ENCODE assay signal across 12 cellular contexts in genomic region chr1:109790329-109790728, GRCh38. TPM values are rescaled to one million over a fixed set of nuclear protein-coding genes. Genes with fewer than 3 reads are reported as not detected.
A peak's percentile ranks its signal among the peaks of the same experiment; 100 is the strongest.
DNase-seq lines count a peak whose midpoint lies in the region; ATAC-seq and TF ChIP-seq lines count a peak whose summit lies in the region.
"Had no signal": no experiment of that assay in that cellular context is flagged by ENCODE, and none has a peak within 500 bp of the region (broad histone marks: within the 10 kb centered on the region; RNA-seq: fewer than 3 reads in every experiment).

No MANE protein-coding gene starts in this region.

- ATAC-seq in DND-41 (ENCODE audit: insufficient read depth, low read depth) (no peak), natural killer cell (no peak), GM21381 (IDR thresholded peaks at IDR 0.05; ENCODE audit: unreplicated experiment) (no peak), body of pancreas (no peak)
- no peak for ATAC-seq in activated naive CD8-positive, alpha-beta T cell treated with anti-CD3 and anti-CD28 coated beads, Interleukin-2, amount 50 U/mL, for 24 hours

- no peaks in the 10 kb centered on the region for H3K9me3 ChIP-seq in BLaER1 treated with 17β-estradiol and CSF1 and Interleukin-3, amounts not matched to agents 10 nM and 100 nM (replicated peaks in 1 of 11)
- no peaks in the 10 kb centered on the region for H3K9me3 ChIP-seq in DND-41 (ENCODE audit: insufficient read depth, low read length, severe bottlenecking)
- H3K9me3 ChIP-seq in body of pancreas, result no peaks in the 10 kb centered on the region
- H3K9me3 ChIP-seq: mucosa of descending colon had no signal

- 69 to 74% methylated on average over 2 of the region's 2 CpGs for WGBS in body of pancreas, 2 donors

- TF ChIP-seq POLR2A in body of pancreas (IDR thresholded peaks at IDR 0.05), result no peak

- no peaks in the 10 kb centered on the region for H3K9me3 Mint-ChIP-seq in activated naive CD8-positive, alpha-beta T cell treated with anti-CD3 and anti-CD28 coated beads, Interleukin-2, amount 50 U/mL, for 24 hours
- H3K9me3 Mint-ChIP-seq in natural killer cell, result no peaks in the 10 kb centered on the region

- H3K27me3 ChIP-seq in BLaER1 treated with 17β-estradiol and CSF1 and Interleukin-3, amounts not matched to agents 10 nM and 100 nM, result no peaks in the 10 kb centered on the region
- no peaks in the 10 kb centered on the region for H3K27me3 ChIP-seq in DND-41 (ENCODE audit: insufficient read depth, low read length, poor library complexity)
- no peaks in the 10 kb centered on the region for H3K27me3 ChIP-seq in body of pancreas

- H3K9ac ChIP-seq in BLaER1 treated with 17β-estradiol and CSF1 and Interleukin-3, amounts not matched to agents 10 nM and 100 nM, result peak overlapping the region in 9 of 11 experiments; percentile 69 to 85 (median 81); a peak in 18 of 22 replicates
- peak overlapping the region; percentile 41 for H3K9ac ChIP-seq in DND-41 (ENCODE audit: low read depth, low read length)

- peak overlapping the region; percentile 70 to 96 (median 85) for H3K4me2 ChIP-seq in BLaER1 treated with 17β-estradiol and CSF1 and Interleukin-3, amounts not matched to agents 10 nM and 100 nM
- no peak overlapping the region for H3K4me2 ChIP-seq in DND-41 (ENCODE audit: insufficient read depth, low read length)

- no peaks in the 10 kb centered on the region for H4K20me1 ChIP-seq in BLaER1 treated with 17β-estradiol and CSF1 and Interleukin-3, amounts not matched to agents 10 nM and 100 nM
- no peaks in the 10 kb centered on the region for H4K20me1 ChIP-seq in DND-41 (ENCODE audit: insufficient read depth, low read length)

- H3K4me1 ChIP-seq in BLaER1 treated with 17β-estradiol and CSF1 and Interleukin-3, amounts not matched to agents 10 nM and 100 nM, result peaks cover 68 to 96% (median 90%) of the 10 kb centered on the region in 10 experiments
- H3K4me1 ChIP-seq in DND-41 (ENCODE audit: insufficient read depth, low read length) (peaks cover 55% of the 10 kb centered on the region), body of pancreas (peaks cover 30% of the 10 kb centered on the region)

- TF ChIP-seq CTCF in DND-41 (IDR thresholded peaks at IDR 0.05; ENCODE audit: borderline replicate concordance, extremely low read depth, low read length, poor library complexity, severe bottlenecking), result no peak
- no peak for TF ChIP-seq CTCF in natural killer cell (IDR thresholded peaks at IDR 0.05)
- TF ChIP-seq CTCF in body of pancreas (IDR thresholded peaks at IDR 0.05), result no peak

- H3K27me3 Mint-ChIP-seq in activated naive CD8-positive, alpha-beta T cell treated with anti-CD3 and anti-CD28 coated beads, Interleukin-2, amount 50 U/mL, for 24 hours, result no peaks in the 10 kb centered on the region
- H3K27me3 Mint-ChIP-seq in natural killer cell (ENCODE audit: low read depth in 2 of 2), result peaks cover 20 to 21% of the 10 kb centered on the region in 2 donors

- no peaks in the 10 kb centered on the region for H3K36me3 ChIP-seq in BLaER1 treated with 17β-estradiol and CSF1 and Interleukin-3, amounts not matched to agents 10 nM and 100 nM
- H3K36me3 ChIP-seq in DND-41 (ENCODE audit: insufficient read depth, low read length) (no peaks in the 10 kb centered on the region), body of pancreas (replicated peaks in 1 of 2; ENCODE audit: insufficient read depth in 1 of 2, low read depth in 2 of 2) (no peaks in the 10 kb centered on the region)

- H2AFZ ChIP-seq in DND-41 (ENCODE audit: low read depth, low read length), result peak overlapping the region; percentile 24; the same call in 1 of the 2 replicates

- intact Hi-C loops in natural killer cell (cut with micrococcal nuclease), result loop anchor here (1.0 kb wide), 1 partner anchor 194 kb away; the partner anchor contains the start of gene AHCYL1
- intact Hi-C loops in body of pancreas (cut with DNase I), result no loop called here

- H3K27ac ChIP-seq in BLaER1 treated with 17β-estradiol and CSF1 and Interleukin-3, amounts not matched to agents 10 nM and 100 nM, result peak overlapping the region in 10 of 11 experiments; percentile 72 to 96 (median 94); a peak in 21 of 22 replicates
- H3K27ac ChIP-seq in DND-41 (ENCODE audit: low read length) (peak overlapping the region; percentile 82), body of pancreas (no peak overlapping the region)

- peaks cover 55% of the 10 kb centered on the region for H3K4me1 Mint-ChIP-seq in activated naive CD8-positive, alpha-beta T cell treated with anti-CD3 and anti-CD28 coated beads, Interleukin-2, amount 50 U/mL, for 24 hours
- H3K4me1 Mint-ChIP-seq in natural killer cell, result peaks cover 71 to 78% of the 10 kb centered on the region in 2 donors

- H3K4me3 Mint-ChIP-seq in activated naive CD8-positive, alpha-beta T cell treated with anti-CD3 and anti-CD28 coated beads, Interleukin-2, amount 50 U/mL, for 24 hours, result peak overlapping the region; percentile 3
- H3K4me3 Mint-ChIP-seq in natural killer cell, result no peak overlapping the region

- H3K79me2 ChIP-seq in DND-41 (ENCODE audit: insufficient read depth, low read length), result no peaks in the 10 kb centered on the region

- peak overlapping the region; percentile 91 for H3K27ac Mint-ChIP-seq in activated naive CD8-positive, alpha-beta T cell treated with anti-CD3 and anti-CD28 coated beads, Interleukin-2, amount 50 U/mL, for 24 hours
- H3K27ac Mint-ChIP-seq in natural killer cell, result peak overlapping the region; percentile 41 to 79

- no peaks in the 10 kb centered on the region for H3K36me3 Mint-ChIP-seq in activated naive CD8-positive, alpha-beta T cell treated with anti-CD3 and anti-CD28 coated beads, Interleukin-2, amount 50 U/mL, for 24 hours (ENCODE audit: low read depth)
- no peaks in the 10 kb centered on the region for H3K36me3 Mint-ChIP-seq in natural killer cell

- DNase-seq in DND-41, result no peak
- DNase-seq in activated naive CD8-positive, alpha-beta T cell treated with anti-CD3 and anti-CD28 coated beads, Interleukin-2, amount 50 U/mL, for 24 hours, result no peak
- DNase-seq in natural killer cell, result no peak
- no peak for DNase-seq in body of pancreas
- no peak for DNase-seq in NCI-H510A treated with DMSO at 0.1 percent for 48 hours (lab: John Stamatoyannopoulos, UW)
- DNase-seq: NCI-H187 had no signal

- peak overlapping the region in 5 of 10 experiments; percentile 38 to 56 (median 49); a peak in 9 of 20 replicates for H3K4me3 ChIP-seq in BLaER1 treated with 17β-estradiol and CSF1 and Interleukin-3, amounts not matched to agents 10 nM and 100 nM
- H3K4me3 ChIP-seq in DND-41 (ENCODE audit: low read depth in 1 of 2, low read length in 2 of 2), result no peak overlapping the region
- H3K4me3 ChIP-seq in body of pancreas, result no peak overlapping the region
- H3K4me3 ChIP-seq: mucosa of descending colon had no signal

RNA-seq across cellular contexts. Expression of gene EPS8L3, which starts 26.6 kb away (rescaled TPM):
- total RNA-seq in natural killer cell, result under 1 TPM in 1 of 3 donors, not detected in 2; 0.47 TPM
- 1 to 10 TPM in 1 of 2 donors, not detected in 1; 4.2 TPM for total RNA-seq in body of pancreas
- total RNA-seq: chondrocyte, fibroblast of lung, SK-MEL-5 had no signal

RNA-seq across cellular contexts. Expression of gene GSTM3, which starts 49.5 kb away (rescaled TPM):
- total RNA-seq in natural killer cell (1 to 10 TPM; 1.7 to 3.0 (median 3.0) TPM), body of pancreas (10 to 100 TPM; 68.5 to 73.8 TPM)

Comparison
In these comparisons a context has a peak if more than half of its experiments do, and no peak if none do; other contexts are left out.
1. H3K27ac ChIP-seq: peak in BLaER1 treated with 17β-estradiol and CSF1 and Interleukin-3, amounts not matched to agents 10 nM and 100 nM (10 of 11) and DND-41 (single experiment); none in body of pancreas (0 of 4).
2. RNA of gene GSTM3, which starts 49.5 kb away (total RNA-seq): 68.5 to 73.8 TPM in body of pancreas; 1.7 to 3.0 TPM in natural killer cell; every median in the first group is over 10 times any median in the second.